8 cellular contexts compared by ENCODE assay signal in the genomic region with DNA sequence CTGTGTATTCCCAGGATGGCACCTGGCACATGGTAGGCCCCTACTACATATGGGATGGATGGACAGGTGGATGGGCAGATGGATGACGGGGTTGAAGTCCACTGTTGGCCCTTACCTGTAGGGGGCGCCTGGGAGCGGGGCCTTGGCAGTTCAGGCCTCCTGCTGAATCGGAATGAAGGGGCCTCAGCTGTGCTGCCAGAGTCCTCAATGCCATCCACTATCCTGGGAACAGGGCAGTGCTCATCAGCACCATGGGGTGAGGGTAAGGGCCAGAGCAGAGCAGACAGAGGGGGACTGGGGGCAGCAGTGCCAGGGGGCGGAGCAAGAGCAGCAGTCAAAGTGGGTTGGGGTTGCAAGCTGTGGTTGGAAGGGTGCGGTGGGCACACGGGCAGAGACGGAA. TPM values are rescaled to one million over a fixed set of nuclear protein-coding genes. Genes with fewer than 3 reads are reported as not detected.
DNase-seq lines count a peak whose midpoint lies in the region; ATAC-seq, FAIRE-seq and TF ChIP-seq lines count a peak whose summit lies in the region.

No MANE protein-coding gene starts in this region.

- no peak for TF ChIP-seq EP300 in HepG2 (IDR thresholded peaks at IDR 0.05; ENCODE audit: low read depth in 2 of 2, low read length in 2 of 2)
- no peak for TF ChIP-seq EP300 in HepG2 (CRISPR knock-in tag; IDR thresholded peaks at IDR 0.05; ENCODE audit: borderline replicate concordance)
- no peak for TF ChIP-seq EP300 in ovary (IDR thresholded peaks at IDR 0.05)

- H3K27ac ChIP-seq in HepG2 (ENCODE audit: extremely low read length, insufficient read depth, low read length) (no peak overlapping the region), ovary (no peak overlapping the region)

- no peaks in the 10 kb centered on the region for H3K9me3 ChIP-seq in HepG2 (ENCODE audit: low read length)
- no peaks in the 10 kb centered on the region for H3K9me3 ChIP-seq in ovary

- no peaks in the 10 kb centered on the region for H3K9me3 Mint-ChIP-seq in activated T-cell treated with anti-CD3 and anti-CD28 coated beads, Interleukin-2, amount 50 U/mL, for 24 hours

- H3K4me3 ChIP-seq in BJ (ENCODE audit: low read depth, low read length), result no peak overlapping the region
- H3K4me3 ChIP-seq in HepG2 (replicated peaks in 1 of 3; ENCODE audit: insufficient read depth in 1 of 3, low read depth in 2 of 3, low read length in 3 of 3), result peak overlapping the region in 1 of 3 experiments; percentile 41; a peak in 1 of 6 replicates
- H3K4me3 ChIP-seq in ovary, result no peak overlapping the region

- no peaks in the 10 kb centered on the region for H3K36me3 ChIP-seq in BJ (ENCODE audit: control insufficient read depth, insufficient read depth, low read length)
- no peaks in the 10 kb centered on the region for H3K36me3 ChIP-seq in HepG2 (replicated peaks in 1 of 2; ENCODE audit: control insufficient read depth in 1 of 2, insufficient read depth in 2 of 2, low read length in 2 of 2)
- H3K36me3 ChIP-seq in ovary, result no peaks in the 10 kb centered on the region

- H3K36me3 Mint-ChIP-seq in activated T-cell treated with anti-CD3 and anti-CD28 coated beads, Interleukin-2, amount 50 U/mL, for 24 hours (ENCODE audit: low read depth), result no peaks in the 10 kb centered on the region

- no peak overlapping the region for H3K27ac Mint-ChIP-seq in activated T-cell treated with anti-CD3 and anti-CD28 coated beads, Interleukin-2, amount 50 U/mL, for 24 hours

- peak; percentile 44 for ATAC-seq in HepG2

- DNase-seq in BJ (ENCODE audit: low read depth) (no peak), HK-2 (ENCODE audit: unreplicated experiment) (peak; percentile 27), HepG2 (ENCODE audit: low spot score) (peak; percentile 49), inferior parietal cortex (ENCODE audit: extremely low spot score) (no peak), ACHN (no peak), ovary (no peak), NOMO-1 (lab: John Stamatoyannopoulos, UW; ENCODE audit: unreplicated experiment in 2 of 2) (no peak)
- DNase-seq in activated T-cell treated with anti-CD3 and anti-CD28 coated beads, Interleukin-2, amount 50 U/mL, for 24 hours, result peak; percentile 58

- in situ Hi-C loops in HepG2 (cut with HindIII; ENCODE audit: extremely low pct_ligation_motif_present, low pct_unique_long_range_greater_than_20kb), result no loop called here
- in situ Hi-C loops in ACHN (cut with HindIII; ENCODE audit: low pct_ligation_motif_present, low pct_unique_long_range_greater_than_20kb, low sequenced_read_pairs), result no loop called here

- no TSS peak for BruUV-seq in HepG2 (replicated peaks; lab: Mats Ljungman, UMichigan)

- H3K4me3 Mint-ChIP-seq in activated T-cell treated with anti-CD3 and anti-CD28 coated beads, Interleukin-2, amount 50 U/mL, for 24 hours, result no peak overlapping the region

- H3K27me3 Mint-ChIP-seq in activated T-cell treated with anti-CD3 and anti-CD28 coated beads, Interleukin-2, amount 50 U/mL, for 24 hours, result no peaks in the 10 kb centered on the region

- no peak overlapping the region for H3K9ac ChIP-seq in HepG2 (ENCODE audit: insufficient read depth, low read depth, low read length)

- H3K79me2 ChIP-seq in HepG2 (ENCODE audit: insufficient read depth, low read length), result no peaks in the 10 kb centered on the region

- no peaks in the 10 kb centered on the region for H3K4me1 Mint-ChIP-seq in activated T-cell treated with anti-CD3 and anti-CD28 coated beads, Interleukin-2, amount 50 U/mL, for 24 hours (ENCODE audit: low read depth)

- POLR2A ChIA-PET in BJ (lab: Charles Lee), result no interaction called here
- POLR2A ChIA-PET in HepG2 (lab: Yijun Ruan, JAX), result interaction anchor here (2.2 kb wide), 1 partner anchor 9 kb away, joined by 8 read pairs; no protein-coding TSS in a partner anchor

- intact Hi-C loops in HepG2 (cut with micrococcal nuclease; ENCODE audit: unreplicated experiment) (no loop called here), ovary (cut with DNase I) (no loop called here)

- no peaks in the 10 kb centered on the region; the same call in none of the 2 replicates for H3K27me3 ChIP-seq in BJ (ENCODE audit: control insufficient read depth, insufficient read depth, low read length)
- H3K27me3 ChIP-seq in HepG2 (ENCODE audit: control insufficient read depth in 1 of 2, insufficient read depth in 2 of 2, low read length in 2 of 2), result peaks cover 2 to 5% of the 10 kb centered on the region in 2 experiments; a peak in 2 of 5 replicates
- no peaks in the 10 kb centered on the region for H3K27me3 ChIP-seq in ovary

- no peak for FAIRE-seq in HepG2 (lab: Jason Lieb, UNC)

- peaks cover 54% of the 10 kb centered on the region for H3K4me1 ChIP-seq in HepG2 (ENCODE audit: insufficient read depth, low read length)
- no peaks in the 10 kb centered on the region for H3K4me1 ChIP-seq in ovary (ENCODE audit: insufficient read depth)

- no peaks in the 10 kb centered on the region for H4K20me1 ChIP-seq in HepG2 (ENCODE audit: insufficient read depth, low read length)

- peak overlapping the region; percentile 41 for H3K4me2 ChIP-seq in HepG2 (ENCODE audit: low read depth, low read length)

- WGBS in HepG2 (ENCODE audit: low lambda C conversion rate), result 30% methylated on average over 8 of the region's 8 CpGs
- WGBS in ovary, 3 donors, result 57 to 59% (median 59%) methylated on average over 8 of the region's 8 CpGs

- TF ChIP-seq CTCF in BJ (IDR thresholded peaks at IDR 0.05; ENCODE audit: insufficient read depth, low read depth, low read length), result peak; percentile 37; the same call in 1 of the 2 replicates
- peak; percentile 81 for TF ChIP-seq CTCF in HepG2 (CRISPR knock-in tag; IDR thresholded peaks at IDR 0.05)
- no peak for TF ChIP-seq CTCF in ovary (IDR thresholded peaks at IDR 0.05)

- no peak overlapping the region for H2AFZ ChIP-seq in HepG2 (ENCODE audit: low read length)

- TF ChIP-seq POLR2A in HepG2 (IDR thresholded peaks at IDR 0.05; ENCODE audit: insufficient read depth in 1 of 2, low read depth in 2 of 2, low read length in 2 of 2) (no peak), ovary (IDR thresholded peaks at IDR 0.05) (no peak)

- CTCF ChIA-PET in BJ (lab: Yijun Ruan, JAX), result no interaction called here
- CTCF ChIA-PET in HepG2 (lab: Yijun Ruan, JAX; ENCODE audit: low intra/inter-chr PET ratio, low total read pairs), result no interaction called here

- peak; percentile 53; the same call in 1 of the 2 replicates for TF ChIP-seq RAD21 in HepG2 (CRISPR knock-in tag; IDR thresholded peaks at IDR 0.05)

RNA-seq across cellular contexts. Expression of gene RAB5C, which starts 8.3 kb away (rescaled TPM):
- polyA plus RNA-seq in BJ (2011; rRNA removed) (179 and 239 TPM in 2 replicates), HepG2 (2011; rRNA removed) (123 and 129 TPM in 2 replicates), ovary (100 to 1,000 TPM; 124 to 130 TPM)
- 42.7 and 50.5 TPM in 2 replicates for polyA minus RNA-seq in BJ (2011; rRNA and poly(A)+ RNA removed)
- total RNA-seq in HepG2 (2016; rRNA removed; fragmentation: Illumina TruSeq; extraction: Trizol) (110 and 136 TPM in 2 replicates), ovary (100 to 1,000 TPM in 2 of 7 donors, 10 to 100 TPM in 5; 53.8 to 114 (median 94.3) TPM)
- total RNA-seq in HepG2 (2016; cell fraction: cytosol; rRNA removed; fragmentation: Illumina TruSeq; extraction: Trizol; ENCODE audit: low read depth), result 61.7 and 72.3 TPM in 2 replicates
- total RNA-seq in HepG2 (2016; cell fraction: insoluble cytoplasmic fraction; rRNA removed; fragmentation: Illumina TruSeq; extraction: Trizol), result 112 and 128 TPM in 2 replicates
- 97.4 and 130 TPM in 2 replicates for total RNA-seq in HepG2 (2016; cell fraction: membrane; rRNA removed; fragmentation: Illumina TruSeq; extraction: Trizol)
- 58.3 and 58.4 TPM in 2 replicates for total RNA-seq in HepG2 (2016; cell fraction: nucleus; rRNA removed; fragmentation: Illumina TruSeq; extraction: Trizol)
- polyA plus RNA-seq in HepG2 (2011; cell fraction: cytosol; rRNA removed), result 151 and 173 TPM in 2 replicates
- 63.1 and 63.8 TPM in 2 replicates for polyA plus RNA-seq in HepG2 (2011; cell fraction: nucleus; rRNA removed)
- polyA plus RNA-seq in HepG2 (2012), result 88.1 and 94.6 TPM in 2 replicates
- polyA plus RNA-seq in HepG2 (2016; cell fraction: cytosol; fragmentation: Illumina TruSeq; extraction: Trizol; ENCODE audit: low read depth), result 121 and 161 TPM in 2 replicates
- polyA plus RNA-seq in HepG2 (2016; cell fraction: insoluble cytoplasmic fraction; fragmentation: Illumina TruSeq; extraction: Trizol; ENCODE audit: low read depth), result 256 and 287 TPM in 2 replicates
- polyA plus RNA-seq in HepG2 (2016; cell fraction: membrane; fragmentation: Illumina TruSeq; extraction: Trizol; ENCODE audit: low read depth), result 158 and 192 TPM in 2 replicates
- 155 and 165 TPM in 2 replicates for polyA plus RNA-seq in HepG2 (2016; cell fraction: nucleus; fragmentation: Illumina TruSeq; extraction: Trizol; ENCODE audit: insufficient read depth, low read depth)
- polyA minus RNA-seq in HepG2 (2011; rRNA and poly(A)+ RNA removed; ENCODE audit: low replicate concordance), result 69.9 and 105 TPM in 2 replicates
- polyA minus RNA-seq in HepG2 (2011; cell fraction: cytosol; rRNA and poly(A)+ RNA removed), result 30.2 and 31.4 TPM in 2 replicates
- polyA minus RNA-seq in HepG2 (2011; cell fraction: nucleus; rRNA and poly(A)+ RNA removed), result 15.9 and 19.8 TPM in 2 replicates

RNA-seq across cellular contexts. Expression of gene KCNH4, which starts 17.8 kb away (rescaled TPM):
- 0.02 and 0.07 TPM in 2 replicates for polyA plus RNA-seq in BJ (2011; rRNA removed)
- polyA minus RNA-seq in BJ (2011; rRNA and poly(A)+ RNA removed), result 0.05 TPM in 1 of 2 replicates, not detected in the other
- total RNA-seq in HepG2 (2016; rRNA removed; fragmentation: Illumina TruSeq; extraction: Trizol), result 0.09 TPM in 1 of 2 replicates, not detected in the other
- total RNA-seq in HepG2 (2016; cell fraction: cytosol; rRNA removed; fragmentation: Illumina TruSeq; extraction: Trizol; ENCODE audit: low read depth), result 0.09 TPM in 1 of 2 replicates, not detected in the other
- 0.06 TPM in 1 of 2 replicates, not detected in the other for total RNA-seq in HepG2 (2016; cell fraction: insoluble cytoplasmic fraction; rRNA removed; fragmentation: Illumina TruSeq; extraction: Trizol)
- total RNA-seq in HepG2 (2016; cell fraction: membrane; rRNA removed; fragmentation: Illumina TruSeq; extraction: Trizol), result 0.06 and 0.10 TPM in 2 replicates
- total RNA-seq in HepG2 (2016; cell fraction: nucleus; rRNA removed; fragmentation: Illumina TruSeq; extraction: Trizol), result 0.09 TPM in 1 of 2 replicates, not detected in the other
- polyA plus RNA-seq in HepG2 (2011; rRNA removed), result 0.01 and 0.04 TPM in 2 replicates
- 0.03 and 0.04 TPM in 2 replicates for polyA plus RNA-seq in HepG2 (2011; cell fraction: cytosol; rRNA removed)
- polyA plus RNA-seq in HepG2 (2011; cell fraction: nucleus; rRNA removed), result 0.19 and 0.34 TPM in 2 replicates
- 0.03 TPM in 1 of 2 replicates, not detected in the other for polyA plus RNA-seq in HepG2 (2012)
- polyA plus RNA-seq in HepG2 (2016; cell fraction: cytosol; fragmentation: Illumina TruSeq; extraction: Trizol; ENCODE audit: low read depth), result 0.18 and 0.19 TPM in 2 replicates
- polyA plus RNA-seq in HepG2 (2016; cell fraction: insoluble cytoplasmic fraction; fragmentation: Illumina TruSeq; extraction: Trizol; ENCODE audit: low read depth), result 0.08 TPM in 2 replicates
- polyA plus RNA-seq in HepG2 (2016; cell fraction: membrane; fragmentation: Illumina TruSeq; extraction: Trizol; ENCODE audit: low read depth), result 0.15 and 0.30 TPM in 2 replicates
- 0.19 and 0.20 TPM in 2 replicates for polyA plus RNA-seq in HepG2 (2016; cell fraction: nucleus; fragmentation: Illumina TruSeq; extraction: Trizol; ENCODE audit: insufficient read depth, low read depth)
- polyA minus RNA-seq in HepG2 (2011; rRNA and poly(A)+ RNA removed; ENCODE audit: low replicate concordance), result 0.24 TPM in 1 of 2 replicates, not detected in the other
- not detected in 2 replicates for polyA minus RNA-seq in HepG2 (2011; cell fraction: cytosol; rRNA and poly(A)+ RNA removed)
- not detected in 2 replicates for polyA minus RNA-seq in HepG2 (2011; cell fraction: nucleus; rRNA and poly(A)+ RNA removed)
- total RNA-seq in ovary, result under 1 TPM in 4 of 7 donors, not detected in 3; 0.08 to 0.40 (median 0.15) TPM
- polyA plus RNA-seq in ovary, result under 1 TPM in 1 of 2 donors, not detected in 1; 0.07 TPM

RNA-seq across cellular contexts. Expression of gene HCRT, which starts 22.1 kb away (rescaled TPM):
- polyA plus RNA-seq in BJ (2011; rRNA removed), result not detected in 2 replicates
- not detected in 2 replicates for polyA minus RNA-seq in BJ (2011; rRNA and poly(A)+ RNA removed)
- not detected in 2 replicates for total RNA-seq in HepG2 (2016; rRNA removed; fragmentation: Illumina TruSeq; extraction: Trizol)
- total RNA-seq in HepG2 (2016; cell fraction: cytosol; rRNA removed; fragmentation: Illumina TruSeq; extraction: Trizol; ENCODE audit: low read depth), result not detected in 2 replicates
- total RNA-seq in HepG2 (2016; cell fraction: insoluble cytoplasmic fraction; rRNA removed; fragmentation: Illumina TruSeq; extraction: Trizol), result not detected in 2 replicates
- total RNA-seq in HepG2 (2016; cell fraction: membrane; rRNA removed; fragmentation: Illumina TruSeq; extraction: Trizol), result not detected in 2 replicates
- total RNA-seq in HepG2 (2016; cell fraction: nucleus; rRNA removed; fragmentation: Illumina TruSeq; extraction: Trizol), result not detected in 2 replicates
- not detected in 2 replicates for polyA plus RNA-seq in HepG2 (2011; rRNA removed)
- not detected in 2 replicates for polyA plus RNA-seq in HepG2 (2011; cell fraction: cytosol; rRNA removed)
- not detected in 2 replicates for polyA plus RNA-seq in HepG2 (2011; cell fraction: nucleus; rRNA removed)
- polyA plus RNA-seq in HepG2 (2012), result not detected in 2 replicates
- 0.36 TPM in 1 of 2 replicates, not detected in the other for polyA plus RNA-seq in HepG2 (2016; cell fraction: cytosol; fragmentation: Illumina TruSeq; extraction: Trizol; ENCODE audit: low read depth)
- not detected in 2 replicates for polyA plus RNA-seq in HepG2 (2016; cell fraction: insoluble cytoplasmic fraction; fragmentation: Illumina TruSeq; extraction: Trizol; ENCODE audit: low read depth)
- polyA plus RNA-seq in HepG2 (2016; cell fraction: membrane; fragmentation: Illumina TruSeq; extraction: Trizol; ENCODE audit: low read depth), result not detected in 2 replicates
- not detected in 2 replicates for polyA plus RNA-seq in HepG2 (2016; cell fraction: nucleus; fragmentation: Illumina TruSeq; extraction: Trizol; ENCODE audit: insufficient read depth, low read depth)
- not detected in 2 replicates for polyA minus RNA-seq in HepG2 (2011; rRNA and poly(A)+ RNA removed; ENCODE audit: low replicate concordance)
- polyA minus RNA-seq in HepG2 (2011; cell fraction: cytosol; rRNA and poly(A)+ RNA removed), result not detected in 2 replicates
- not detected in 2 replicates for polyA minus RNA-seq in HepG2 (2011; cell fraction: nucleus; rRNA and poly(A)+ RNA removed)
- total RNA-seq in ovary, result not detected
- polyA plus RNA-seq in ovary, result not detected

RNA-seq across cellular contexts. Expression of gene GHDC, which starts 31.2 kb away (rescaled TPM):
- polyA plus RNA-seq in BJ (2011; rRNA removed) (9.0 and 16.5 TPM in 2 replicates), HepG2 (2011; rRNA removed) (15.4 and 25.6 TPM in 2 replicates), ovary (10 to 100 TPM in 1 of 2 donors, 1 to 10 TPM in 1; 9.2 to 30.4 TPM)
- 5.5 and 5.9 TPM in 2 replicates for polyA minus RNA-seq in BJ (2011; rRNA and poly(A)+ RNA removed)
- total RNA-seq in HepG2 (2016; rRNA removed; fragmentation: Illumina TruSeq; extraction: Trizol) (8.8 and 22.5 TPM in 2 replicates), ovary (10 to 100 TPM; 19.5 to 40.1 (median 31.0) TPM)
- 3.1 and 3.3 TPM in 2 replicates for total RNA-seq in HepG2 (2016; cell fraction: cytosol; rRNA removed; fragmentation: Illumina TruSeq; extraction: Trizol; ENCODE audit: low read depth)
- total RNA-seq in HepG2 (2016; cell fraction: insoluble cytoplasmic fraction; rRNA removed; fragmentation: Illumina TruSeq; extraction: Trizol), result 8.0 and 22.0 TPM in 2 replicates
- 5.2 and 6.2 TPM in 2 replicates for total RNA-seq in HepG2 (2016; cell fraction: membrane; rRNA removed; fragmentation: Illumina TruSeq; extraction: Trizol)
- total RNA-seq in HepG2 (2016; cell fraction: nucleus; rRNA removed; fragmentation: Illumina TruSeq; extraction: Trizol), result 22.7 and 27.8 TPM in 2 replicates
- polyA plus RNA-seq in HepG2 (2011; cell fraction: cytosol; rRNA removed), result 11.2 and 18.0 TPM in 2 replicates
- 107 and 115 TPM in 2 replicates for polyA plus RNA-seq in HepG2 (2011; cell fraction: nucleus; rRNA removed)
- polyA plus RNA-seq in HepG2 (2012), result 15.2 and 19.1 TPM in 2 replicates
- 2.2 and 2.5 TPM in 2 replicates for polyA plus RNA-seq in HepG2 (2016; cell fraction: cytosol; fragmentation: Illumina TruSeq; extraction: Trizol; ENCODE audit: low read depth)
- 6.0 and 8.7 TPM in 2 replicates for polyA plus RNA-seq in HepG2 (2016; cell fraction: insoluble cytoplasmic fraction; fragmentation: Illumina TruSeq; extraction: Trizol; ENCODE audit: low read depth)
- 3.6 and 4.1 TPM in 2 replicates for polyA plus RNA-seq in HepG2 (2016; cell fraction: membrane; fragmentation: Illumina TruSeq; extraction: Trizol; ENCODE audit: low read depth)
- polyA plus RNA-seq in HepG2 (2016; cell fraction: nucleus; fragmentation: Illumina TruSeq; extraction: Trizol; ENCODE audit: insufficient read depth, low read depth), result 45.8 and 46.8 TPM in 2 replicates
- polyA minus RNA-seq in HepG2 (2011; rRNA and poly(A)+ RNA removed; ENCODE audit: low replicate concordance), result 14.5 and 31.4 TPM in 2 replicates
- polyA minus RNA-seq in HepG2 (2011; cell fraction: cytosol; rRNA and poly(A)+ RNA removed), result 12.0 and 19.4 TPM in 2 replicates
- polyA minus RNA-seq in HepG2 (2011; cell fraction: nucleus; rRNA and poly(A)+ RNA removed), result 12.1 and 14.4 TPM in 2 replicates

RNA-seq across cellular contexts. Expression of gene HSPB9, which starts 40.5 kb away (rescaled TPM):
- not detected in 2 replicates for polyA plus RNA-seq in BJ (2011; rRNA removed)
- not detected in 2 replicates for polyA minus RNA-seq in BJ (2011; rRNA and poly(A)+ RNA removed)
- 0.13 and 0.24 TPM in 2 replicates for total RNA-seq in HepG2 (2016; rRNA removed; fragmentation: Illumina TruSeq; extraction: Trizol)
- not detected in 2 replicates for total RNA-seq in HepG2 (2016; cell fraction: cytosol; rRNA removed; fragmentation: Illumina TruSeq; extraction: Trizol; ENCODE audit: low read depth)
- 0.09 and 0.24 TPM in 2 replicates for total RNA-seq in HepG2 (2016; cell fraction: insoluble cytoplasmic fraction; rRNA removed; fragmentation: Illumina TruSeq; extraction: Trizol)
- 0.14 and 0.19 TPM in 2 replicates for total RNA-seq in HepG2 (2016; cell fraction: membrane; rRNA removed; fragmentation: Illumina TruSeq; extraction: Trizol)
- total RNA-seq in HepG2 (2016; cell fraction: nucleus; rRNA removed; fragmentation: Illumina TruSeq; extraction: Trizol), result 0.25 TPM in 1 of 2 replicates, not detected in the other
- 0.05 and 0.31 TPM in 2 replicates for polyA plus RNA-seq in HepG2 (2011; rRNA removed)
- polyA plus RNA-seq in HepG2 (2011; cell fraction: cytosol; rRNA removed), result 0.07 and 0.10 TPM in 2 replicates
- 0.66 and 1.2 TPM in 2 replicates for polyA plus RNA-seq in HepG2 (2011; cell fraction: nucleus; rRNA removed)
- polyA plus RNA-seq in HepG2 (2012), result 0.28 and 0.44 TPM in 2 replicates
- not detected in 2 replicates for polyA plus RNA-seq in HepG2 (2016; cell fraction: cytosol; fragmentation: Illumina TruSeq; extraction: Trizol; ENCODE audit: low read depth)
- polyA plus RNA-seq in HepG2 (2016; cell fraction: insoluble cytoplasmic fraction; fragmentation: Illumina TruSeq; extraction: Trizol; ENCODE audit: low read depth), result not detected in 2 replicates
- polyA plus RNA-seq in HepG2 (2016; cell fraction: membrane; fragmentation: Illumina TruSeq; extraction: Trizol; ENCODE audit: low read depth), result 0.09 and 0.14 TPM in 2 replicates
- 0.55 and 0.56 TPM in 2 replicates for polyA plus RNA-seq in HepG2 (2016; cell fraction: nucleus; fragmentation: Illumina TruSeq; extraction: Trizol; ENCODE audit: insufficient read depth, low read depth)
- polyA minus RNA-seq in HepG2 (2011; rRNA and poly(A)+ RNA removed; ENCODE audit: low replicate concordance), result 0.22 TPM in 1 of 2 replicates, not detected in the other
- polyA minus RNA-seq in HepG2 (2011; cell fraction: cytosol; rRNA and poly(A)+ RNA removed), result not detected in 2 replicates
- not detected in 2 replicates for polyA minus RNA-seq in HepG2 (2011; cell fraction: nucleus; rRNA and poly(A)+ RNA removed)
- total RNA-seq in ovary, result under 1 TPM; 0.15 to 0.95 (median 0.48) TPM
- polyA plus RNA-seq in ovary, result under 1 TPM in 1 of 2 donors, not detected in 1; 0.46 TPM

Comparison
In these comparisons a context has a peak if more than half of its experiments do, and no peak if none do; other contexts are left out.
1. DNase-seq: peak in HK-2 (single experiment), activated T-cell treated with anti-CD3 and anti-CD28 coated beads, Interleukin-2, amount 50 U/mL, for 24 hours (single experiment) and HepG2 (single experiment); none in BJ (single experiment), inferior parietal cortex (single experiment), ACHN (single experiment), ovary (0 of 5) and NOMO-1 (0 of 2).
2. CTCF ChIP-seq: peak in BJ (single experiment) and HepG2 (single experiment); none in ovary (0 of 3).